Comparison of ENCODE assay signal across 29 cellular contexts in the genomic region with DNA sequence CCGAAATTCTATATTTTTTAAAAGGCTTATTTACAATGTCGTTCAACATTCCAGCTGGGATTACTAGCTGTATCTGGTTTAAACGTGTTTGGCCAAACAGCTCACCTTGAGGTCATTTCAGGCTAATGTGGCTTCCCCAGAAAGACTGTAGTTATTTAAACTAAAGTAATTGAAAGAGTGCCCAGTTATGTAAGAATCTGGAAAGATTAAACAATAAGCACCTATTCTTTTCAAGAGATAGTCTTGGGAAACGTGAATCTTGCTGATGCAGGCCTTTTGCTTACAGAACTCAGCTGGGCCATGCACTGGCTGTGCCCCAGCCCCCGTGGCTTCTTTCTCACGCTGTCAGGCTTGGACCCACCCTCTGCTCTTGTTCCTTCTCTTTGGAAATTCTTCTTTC.
"Had no signal": no experiment of that assay in that cellular context is flagged by ENCODE, and none has a peak within 500 bp of the region (broad histone marks: within the 10 kb centered on the region; RNA-seq: fewer than 3 reads in every experiment).

No MANE protein-coding gene starts in this region.

- H3K27ac ChIP-seq: gastroesophageal sphincter, hepatocyte, neutrophil, prostate gland, right atrium auricular region, stomach, thyroid gland, upper lobe of left lung had no signal

- H3K4me3 ChIP-seq: gastroesophageal sphincter, hepatocyte, prostate gland, right atrium auricular region, smooth muscle cell, stomach, thyroid gland, upper lobe of left lung had no signal

- H3K4me1 ChIP-seq: prostate gland, right atrium auricular region, thyroid gland had no signal

- H3K9me3 Mint-ChIP-seq: activated T-helper 1 cell treated with anti-CD3 and anti-CD28 coated beads, Interleukin-12 subunit alpha, Interleukin-12 subunit beta, Interleukin-2, Interleukin-4 antibody, amounts not matched to agents 30 ng/mL and 10 ng/mL and 1 ng/mL, durations not matched to agents 14 hours and 24 hours and 36 hours; dendritic cell treated with granulocyte-macrophage colony-stimulating factor and Interleukin-4, amounts not matched to agents 40 ng/mL and 50 ng/mL, for 4 days; nephron; stimulated activated naive B cell treated with anti-CD40 and anti-IgM and Interleukin-4, amounts not matched to agents 10 μg/mL and 1 μg/mL and 100 μg/mL, for 72 hours had no signal

- H3K36me3 ChIP-seq: gastroesophageal sphincter, neutrophil, prostate gland, right atrium auricular region, stomach, thyroid gland, upper lobe of left lung had no signal

- H3K27me3 ChIP-seq: gastroesophageal sphincter, hepatocyte, right atrium auricular region, stomach, thyroid gland, upper lobe of left lung had no signal

- DNase-seq: activated CD4-positive, alpha-beta T cell treated with anti-CD3 and anti-CD28 coated beads for 1 hour; activated CD4-positive, alpha-beta T cell treated with anti-CD3 and anti-CD28 coated beads, Interleukin-2, amount 50 U/mL, for 1 hour; activated gamma-delta T cell; activated naive CD4-positive, alpha-beta T cell treated with anti-CD3 and anti-CD28 coated beads, Interleukin-2, amount 50 U/mL, for 16 hours; activated T-cell treated with anti-CD3 and anti-CD28 coated beads for 4 hours; amniotic stem cell; central memory CD4-positive, alpha-beta T cell; erythroblast; islet precursor cell; left ventricle myocardium superior; stimulated activated CD4-positive, alpha-beta T cell treated with anti-CD3 and anti-CD28 coated beads, Interleukin-1b, Interleukin-23, amount 100 ng/mL, for 48 hours; stimulated activated CD4-positive, alpha-beta T cell treated with anti-CD3 and anti-CD28 coated beads, Interleukin-4, amount 100 ng/mL, for 4 hours; stimulated activated CD8-positive, alpha-beta memory T cell treated with anti-CD3 and anti-CD28 coated beads, Interleukin-4, amount 100 ng/mL, for 48 hours; stimulated activated naive B cell treated with anti-CD40 and anti-IgM and Interleukin-4, amounts not matched to agents 10 μg/mL and 1 μg/mL and 100 μg/mL, for 72 hours; stomach; T-helper 17 cell; thyroid gland; upper lobe of left lung had no signal

- H3K27ac Mint-ChIP-seq: activated T-helper 1 cell treated with anti-CD3 and anti-CD28 coated beads, Interleukin-12 subunit alpha, Interleukin-12 subunit beta, Interleukin-2, Interleukin-4 antibody, amounts not matched to agents 30 ng/mL and 10 ng/mL and 1 ng/mL, durations not matched to agents 14 hours and 24 hours and 36 hours; dendritic cell treated with granulocyte-macrophage colony-stimulating factor and Interleukin-4, amounts not matched to agents 40 ng/mL and 50 ng/mL, for 4 days; nephron; stimulated activated naive B cell treated with anti-CD40 and anti-IgM and Interleukin-4, amounts not matched to agents 10 μg/mL and 1 μg/mL and 100 μg/mL, for 72 hours; T-helper 17 cell; WTC11 had no signal

- H3K36me3 Mint-ChIP-seq: WTC11 had no signal

- H3K79me2 ChIP-seq: hepatocyte had no signal

- H3K4me1 Mint-ChIP-seq: nephron had no signal

- H3K9me3 ChIP-seq: gastroesophageal sphincter, neutrophil, prostate gland, right atrium auricular region, stomach, thyroid gland, upper lobe of left lung had no signal

- H3K4me3 Mint-ChIP-seq: activated T-helper 1 cell treated with anti-CD3 and anti-CD28 coated beads, Interleukin-12 subunit alpha, Interleukin-12 subunit beta, Interleukin-2, Interleukin-4 antibody, amounts not matched to agents 30 ng/mL and 10 ng/mL and 1 ng/mL, durations not matched to agents 14 hours and 24 hours and 36 hours; dendritic cell treated with granulocyte-macrophage colony-stimulating factor and Interleukin-4, amounts not matched to agents 40 ng/mL and 50 ng/mL, for 4 days; nephron; stimulated activated naive B cell treated with anti-CD40 and anti-IgM and Interleukin-4, amounts not matched to agents 10 μg/mL and 1 μg/mL and 100 μg/mL, for 72 hours; T-helper 17 cell; WTC11 had no signal

- FAIRE-seq: astrocyte had no signal

- H2AFZ ChIP-seq: hepatocyte had no signal

- ATAC-seq: gastroesophageal sphincter; left ventricle myocardium superior; stimulated activated naive B cell treated with anti-CD40 and anti-IgM and Interleukin-4, amounts not matched to agents 10 μg/mL and 1 μg/mL and 100 μg/mL, for 72 hours; T-helper 17 cell; WTC11 had no signal

- H3K27me3 Mint-ChIP-seq: stimulated activated naive B cell treated with anti-CD40 and anti-IgM and Interleukin-4, amounts not matched to agents 10 μg/mL and 1 μg/mL and 100 μg/mL, for 72 hours had no signal

- H3K4me2 ChIP-seq: hepatocyte, smooth muscle cell had no signal
